Comparison of ENCODE assay signal across 10 cellular contexts in the genomic region with DNA sequence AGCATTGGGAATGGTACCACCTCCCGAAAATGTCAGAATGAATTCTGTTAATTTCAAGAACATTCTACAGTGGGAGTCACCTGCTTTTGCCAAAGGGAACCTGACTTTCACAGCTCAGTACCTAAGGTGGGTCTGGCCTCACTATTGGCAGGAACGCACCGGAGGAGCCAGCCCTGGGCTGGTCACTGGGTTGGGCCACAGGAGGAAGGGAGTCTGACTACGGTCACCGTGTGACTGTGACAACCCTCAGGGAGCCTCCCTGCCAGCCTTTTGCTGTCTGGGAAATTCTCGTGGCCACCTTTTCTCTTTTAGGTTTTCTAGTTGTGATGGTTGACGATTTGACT. TPM values are rescaled to one million over a fixed set of nuclear protein-coding genes. Genes with fewer than 3 reads are reported as not detected.
A peak's percentile ranks its signal among the peaks of the same experiment; 100 is the strongest.
DNase-seq lines count a peak whose midpoint lies in the region; ATAC-seq, FAIRE-seq and TF ChIP-seq lines count a peak whose summit lies in the region.
"Had no signal": no experiment of that assay in that cellular context is flagged by ENCODE, and none has a peak within 500 bp of the region (broad histone marks: within the 10 kb centered on the region; RNA-seq: fewer than 3 reads in every experiment).

No MANE protein-coding gene starts in this region.

- peaks cover 35 to 82% (median 57%) of the 10 kb centered on the region in 10 experiments for H3K4me1 ChIP-seq in BLaER1 treated with 17β-estradiol and CSF1 and Interleukin-3, amounts not matched to agents 10 nM and 100 nM
- H3K4me1 ChIP-seq in duodenal mucosa (ENCODE audit: control insufficient read depth in 1 of 2, insufficient read depth in 2 of 2, low read length in 2 of 2) = peaks cover 31% of the 10 kb centered on the region in 2 donors
- peaks cover 0 to 10% of the 10 kb centered on the region in 2 donors for H3K4me1 ChIP-seq in right atrium auricular region

- H3K36me3 ChIP-seq in BLaER1 treated with 17β-estradiol and CSF1 and Interleukin-3, amounts not matched to agents 10 nM and 100 nM = peaks cover 51 to 79% (median 69%) of the 10 kb centered on the region in 11 experiments
- peaks cover 9 to 12% of the 10 kb centered on the region in 2 donors for H3K36me3 ChIP-seq in duodenal mucosa (ENCODE audit: control insufficient read depth in 1 of 2, insufficient read depth in 2 of 2, low read length in 2 of 2)
- peaks cover 7% of the 10 kb centered on the region for H3K36me3 ChIP-seq in right atrium auricular region

- peak overlapping the region in 10 of 11 experiments; percentile 84 to 97 (median 95); a peak in 18 of 22 replicates for H3K4me2 ChIP-seq in BLaER1 treated with 17β-estradiol and CSF1 and Interleukin-3, amounts not matched to agents 10 nM and 100 nM

- peak overlapping the region in 6 of 11 experiments; percentile 95 to 99 (median 98); a peak in 11 of 22 replicates for H3K9ac ChIP-seq in BLaER1 treated with 17β-estradiol and CSF1 and Interleukin-3, amounts not matched to agents 10 nM and 100 nM
- H3K9ac ChIP-seq in duodenal mucosa (ENCODE audit: low read depth in 1 of 2, low read length in 2 of 2) = no peak overlapping the region

- FAIRE-seq in GM19239 (lab: Jason Lieb, UNC) = peak; percentile 45
- FAIRE-seq: urothelium cell line had no signal

- H3K27me3 ChIP-seq in BLaER1 treated with 17β-estradiol and CSF1 and Interleukin-3, amounts not matched to agents 10 nM and 100 nM = no peaks in the 10 kb centered on the region
- no peaks in the 10 kb centered on the region for H3K27me3 ChIP-seq in duodenal mucosa (ENCODE audit: control insufficient read depth in 1 of 2, insufficient read depth in 2 of 2, low read length in 2 of 2)
- H3K27me3 ChIP-seq in right atrium auricular region = no peaks in the 10 kb centered on the region

- ATAC-seq in HG03280 (IDR thresholded peaks at IDR 0.05; ENCODE audit: unreplicated experiment) = peak; percentile 27

- TF ChIP-seq CTCF in GM20000 (IDR thresholded peaks at IDR 0.05; ENCODE audit: extremely low read depth, missing control alignments) (no peak), right atrium auricular region (IDR thresholded peaks at IDR 0.05) (no peak)

- peaks cover 0 to 18% (median 6%) of the 10 kb centered on the region in 11 experiments; a peak in 14 of 22 replicates for H3K9me3 ChIP-seq in BLaER1 treated with 17β-estradiol and CSF1 and Interleukin-3, amounts not matched to agents 10 nM and 100 nM (replicated peaks in 1 of 11)
- H3K9me3 ChIP-seq in duodenal mucosa (ENCODE audit: control insufficient read depth in 1 of 2, low read length in 2 of 2) (no peaks in the 10 kb centered on the region), right atrium auricular region (no peaks in the 10 kb centered on the region)

- H3K4me3 ChIP-seq in BLaER1 treated with 17β-estradiol and CSF1 and Interleukin-3, amounts not matched to agents 10 nM and 100 nM = peak overlapping the region in 6 of 10 experiments; percentile 81 to 94 (median 88); a peak in 10 of 20 replicates
- H3K4me3 ChIP-seq in duodenal mucosa (ENCODE audit: low read depth in 1 of 2, low read length in 2 of 2) (peak overlapping the region in 1 of 2 donors; percentile 33), right atrium auricular region (no peak overlapping the region)

- no peak for DNase-seq in GM19239 (ENCODE audit: insufficient read length, low spot score)
- DNase-seq in GM20000 (ENCODE audit: low spot score) = no peak
- no peak for DNase-seq in AG08395 (ENCODE audit: low spot score)
- DNase-seq in right atrium auricular region (ENCODE audit: low spot score) = no peak
- DNase-seq in RPMI8226 = no peak
- DNase-seq: DMS 273 treated with DMSO at 0.1 percent for 48 hours had no signal

- H3K27ac ChIP-seq in BLaER1 treated with 17β-estradiol and CSF1 and Interleukin-3, amounts not matched to agents 10 nM and 100 nM = peak overlapping the region in 8 of 11 experiments; percentile 91 to 99 (median 96); a peak in 12 of 22 replicates
- peak overlapping the region; percentile 28 for H3K27ac ChIP-seq in duodenal mucosa (ENCODE audit: low read depth, low read length)
- H3K27ac ChIP-seq in right atrium auricular region = no peak overlapping the region

- H4K20me1 ChIP-seq in BLaER1 treated with 17β-estradiol and CSF1 and Interleukin-3, amounts not matched to agents 10 nM and 100 nM = peaks cover 0 to 34% (median 0%) of the 10 kb centered on the region in 11 experiments; a peak in 8 of 22 replicates

RNA-seq across cellular contexts. Expression of a gene that starts 2.2 kb away (rescaled TPM):
- 10 to 100 TPM; 10.2 to 21.8 TPM for total RNA-seq in right atrium auricular region

RNA-seq across cellular contexts. Expression of a gene that starts 38.6 kb away (rescaled TPM):
- total RNA-seq in right atrium auricular region = 1 to 10 TPM; 5.4 to 5.8 TPM

RNA-seq across cellular contexts. Expression of a gene that starts 56.4 kb away (rescaled TPM):
- 10 to 100 TPM; 20.0 to 24.6 TPM for total RNA-seq in right atrium auricular region

Comparison
In these comparisons a context has a peak if more than half of its experiments do, and no peak if none do; other contexts are left out.
1. H3K27ac ChIP-seq: peak in BLaER1 treated with 17β-estradiol and CSF1 and Interleukin-3, amounts not matched to agents 10 nM and 100 nM (8 of 11) and duodenal mucosa (single experiment); none in right atrium auricular region (0 of 2).
2. H3K4me3 ChIP-seq: peak in BLaER1 treated with 17β-estradiol and CSF1 and Interleukin-3, amounts not matched to agents 10 nM and 100 nM (6 of 10); none in right atrium auricular region (0 of 2).
3. H3K9ac ChIP-seq: peak in BLaER1 treated with 17β-estradiol and CSF1 and Interleukin-3, amounts not matched to agents 10 nM and 100 nM (6 of 11); none in duodenal mucosa (0 of 2).